In the genomic region with DNA sequence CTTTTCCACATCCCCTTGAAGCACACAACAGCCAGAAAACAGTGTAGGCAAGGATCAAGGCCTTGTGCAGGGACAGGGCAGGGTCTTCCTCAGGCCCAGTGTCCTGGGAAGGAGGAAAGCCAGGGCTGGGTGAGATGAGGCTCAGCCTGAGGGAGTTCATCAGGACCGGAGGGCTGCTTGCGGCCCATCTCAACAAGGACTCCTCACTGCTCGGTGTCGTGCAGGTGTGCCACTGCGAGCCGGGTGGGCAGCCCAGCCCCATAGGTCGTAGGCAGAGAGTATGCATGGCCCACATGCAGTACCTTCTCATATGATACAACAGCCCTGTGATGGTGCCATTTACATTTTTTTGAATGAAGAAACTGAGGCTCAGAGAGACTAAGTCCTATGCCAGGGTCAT, we compare ENCODE assay signal across 23 cellular contexts. TPM values are rescaled to one million over a fixed set of nuclear protein-coding genes. Genes with fewer than 3 reads are reported as not detected.
"Had no signal": no experiment of that assay in that cellular context is flagged by ENCODE, and none has a peak within 500 bp of the region (broad histone marks: within the 10 kb centered on the region; RNA-seq: fewer than 3 reads in every experiment).

No MANE protein-coding gene starts in this region.

- H3K27ac Mint-ChIP-seq: activated CD8-positive, alpha-beta T cell treated with anti-CD3 and anti-CD28 coated beads for 36 hours; memory B cell; progenitor cell of endocrine pancreas; WTC11 had no signal

- H3K9me3 Mint-ChIP-seq: activated CD8-positive, alpha-beta T cell treated with anti-CD3 and anti-CD28 coated beads for 36 hours; memory B cell; naive thymus-derived CD4-positive, alpha-beta T cell; stimulated activated naive CD8-positive, alpha-beta T cell treated with anti-CD3 and anti-CD28 coated beads, Interleukin-15, amount 100 ng/mL, for 72 hours; WTC11 had no signal

- H3K4me1 ChIP-seq: testis had no signal

- H3K9me3 ChIP-seq: mucosa of descending colon, testis had no signal

- H3K27me3 Mint-ChIP-seq: activated CD8-positive, alpha-beta T cell treated with anti-CD3 and anti-CD28 coated beads for 36 hours; memory B cell; naive thymus-derived CD4-positive, alpha-beta T cell; progenitor cell of endocrine pancreas; stimulated activated naive CD8-positive, alpha-beta T cell treated with anti-CD3 and anti-CD28 coated beads, Interleukin-15, amount 100 ng/mL, for 72 hours had no signal

- H3K4me3 Mint-ChIP-seq: activated CD8-positive, alpha-beta T cell treated with anti-CD3 and anti-CD28 coated beads for 36 hours; memory B cell; naive thymus-derived CD4-positive, alpha-beta T cell; stimulated activated naive CD8-positive, alpha-beta T cell treated with anti-CD3 and anti-CD28 coated beads, Interleukin-15, amount 100 ng/mL, for 72 hours; WTC11 had no signal

- ATAC-seq: activated CD8-positive, alpha-beta T cell treated with anti-CD3 and anti-CD28 coated beads for 36 hours; mucosa of descending colon; naive thymus-derived CD4-positive, alpha-beta T cell; stimulated activated naive CD8-positive, alpha-beta T cell treated with anti-CD3 and anti-CD28 coated beads, Interleukin-15, amount 100 ng/mL, for 72 hours; WTC11 had no signal

- H3K27ac ChIP-seq: cardiac muscle cell, hepatocyte, testis had no signal

- H3K4me1 Mint-ChIP-seq: memory B cell; naive thymus-derived CD4-positive, alpha-beta T cell; stimulated activated naive CD8-positive, alpha-beta T cell treated with anti-CD3 and anti-CD28 coated beads, Interleukin-15, amount 100 ng/mL, for 72 hours; WTC11 had no signal

- H3K27me3 ChIP-seq: cardiac muscle cell, hepatocyte, testis had no signal

- H3K4me3 ChIP-seq: cardiac muscle cell, hepatocyte, mucosa of descending colon, smooth muscle cell, testis had no signal

- DNase-seq: activated CD4-positive, alpha-beta T cell treated with anti-CD3 and anti-CD28 coated beads for 4 hours; activated CD8-positive, alpha-beta memory T cell treated with anti-CD3 and anti-CD28 coated beads, Interleukin-2, amount 50 U/mL, for 48 hours; activated CD8-positive, alpha-beta T cell treated with anti-CD3 and anti-CD28 coated beads for 36 hours; activated gamma-delta T cell treated with Interleukin-2 at 50 U/mL for 16 hours; erythroblast; mucosa of descending colon; naive thymus-derived CD4-positive, alpha-beta T cell; occipital lobe; right cardiac atrium; stimulated activated naive CD8-positive, alpha-beta T cell treated with anti-CD3 and anti-CD28 coated beads, Interleukin-15, amount 100 ng/mL, for 72 hours; testis had no signal

RNA-seq across cellular contexts. Expression of gene SHISA8, which starts 12.9 kb away (rescaled TPM):
- total RNA-seq: astrocyte; cardiac muscle cell; hepatocyte; left lobe of liver; mucosa of descending colon; occipital lobe; progenitor cell of endocrine pancreas; smooth muscle cell; T-helper 2 cell treated with Interferon-gamma antibody and Interleukin-4, amounts not matched to agents 100 ng/mL and 5 ng/mL, for 36 hours; ureter had no signal
- polyA plus RNA-seq: adipose tissue; cardiac muscle cell; keratinocyte; naive thymus-derived CD4-positive, alpha-beta T cell had no signal

RNA-seq across cellular contexts. Expression of gene TNFRSF13C, which starts 24.6 kb away (rescaled TPM):
- total RNA-seq: astrocyte, smooth muscle cell had no signal

RNA-seq across cellular contexts. Expression of gene CENPM, which starts 44.9 kb away (rescaled TPM):
- total RNA-seq: left lobe of liver had no signal
